In the genomic region with DNA sequence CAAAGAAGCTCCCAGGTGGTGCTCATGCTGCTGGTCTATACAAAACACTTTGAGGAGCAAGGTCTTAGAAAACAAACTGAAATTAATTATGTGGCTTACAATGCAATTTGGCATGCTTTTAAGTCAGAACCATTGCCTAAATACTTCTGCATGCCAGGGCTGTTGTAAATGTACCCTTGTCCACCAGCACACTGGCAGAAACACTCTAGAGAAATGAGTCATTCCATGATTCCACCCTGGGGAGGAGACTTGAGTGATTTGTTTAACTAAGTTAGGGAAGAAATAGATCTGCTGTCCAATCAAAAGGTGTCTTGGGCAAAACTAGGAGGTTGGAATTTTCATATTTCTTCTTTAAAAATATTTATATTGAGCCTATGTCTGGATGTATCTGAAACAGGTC, we compare ENCODE assay signal across 21 cellular contexts. TPM values are rescaled to one million over a fixed set of nuclear protein-coding genes. Genes with fewer than 3 reads are reported as not detected.
DNase-seq lines count a peak whose midpoint lies in the region; ATAC-seq, FAIRE-seq and TF ChIP-seq lines count a peak whose summit lies in the region.
"Had no signal": no experiment of that assay in that cellular context is flagged by ENCODE, and none has a peak within 500 bp of the region (broad histone marks: within the 10 kb centered on the region; RNA-seq: fewer than 3 reads in every experiment).

No MANE protein-coding gene starts in this region.

- no peaks in the 10 kb centered on the region for H3K27me3 ChIP-seq in bronchial epithelial cell (ENCODE audit: control insufficient read depth, insufficient read depth, low read length)
- H3K27me3 ChIP-seq: sigmoid colon, thyroid gland had no signal

- H3K9me3 Mint-ChIP-seq in activated naive CD8-positive, alpha-beta T cell treated with anti-CD3 and anti-CD28 coated beads for 36 hours: no peaks in the 10 kb centered on the region
- H3K9me3 Mint-ChIP-seq in activated T-cell treated with anti-CD3 and anti-CD28 coated beads, Interleukin-2, amount 50 U/mL, for 72 hours: peaks cover 0 to 5% of the 10 kb centered on the region in 2 donors
- H3K9me3 Mint-ChIP-seq: activated T-helper 1 cell treated with anti-CD3 and anti-CD28 coated beads, Interleukin-12 subunit alpha, Interleukin-12 subunit beta, Interleukin-2, Interleukin-4 antibody, amounts not matched to agents 30 ng/mL and 10 ng/mL and 1 ng/mL, durations not matched to agents 14 hours and 24 hours and 36 hours; WTC11 had no signal

- peaks cover 6% of the 10 kb centered on the region for H3K27me3 Mint-ChIP-seq in activated naive CD8-positive, alpha-beta T cell treated with anti-CD3 and anti-CD28 coated beads for 36 hours
- peaks cover 4% of the 10 kb centered on the region for H3K27me3 Mint-ChIP-seq in activated T-cell treated with anti-CD3 and anti-CD28 coated beads, Interleukin-2, amount 50 U/mL, for 72 hours (ENCODE audit: low read depth)
- H3K27me3 Mint-ChIP-seq: B cell had no signal

- no peak overlapping the region for H3K27ac Mint-ChIP-seq in activated naive CD8-positive, alpha-beta T cell treated with anti-CD3 and anti-CD28 coated beads for 36 hours
- H3K27ac Mint-ChIP-seq in activated T-cell treated with anti-CD3 and anti-CD28 coated beads, Interleukin-2, amount 50 U/mL, for 72 hours: no peak overlapping the region
- H3K27ac Mint-ChIP-seq: activated T-helper 1 cell treated with anti-CD3 and anti-CD28 coated beads, Interleukin-12 subunit alpha, Interleukin-12 subunit beta, Interleukin-2, Interleukin-4 antibody, amounts not matched to agents 30 ng/mL and 10 ng/mL and 1 ng/mL, durations not matched to agents 14 hours and 24 hours and 36 hours; B cell; WTC11 had no signal

- no peaks in the 10 kb centered on the region for H3K36me3 ChIP-seq in bronchial epithelial cell (ENCODE audit: control insufficient read depth, insufficient read depth, low read length)
- H3K36me3 ChIP-seq: sigmoid colon, thyroid gland had no signal

- H3K4me3 ChIP-seq in bronchial epithelial cell (ENCODE audit: low read depth, low read length): no peak overlapping the region
- H3K4me3 ChIP-seq: coronary artery, sigmoid colon, thyroid gland had no signal

- no peaks in the 10 kb centered on the region for H3K36me3 Mint-ChIP-seq in activated naive CD8-positive, alpha-beta T cell treated with anti-CD3 and anti-CD28 coated beads for 36 hours
- H3K36me3 Mint-ChIP-seq in activated T-cell treated with anti-CD3 and anti-CD28 coated beads, Interleukin-2, amount 50 U/mL, for 72 hours (ENCODE audit: insufficient read depth in 2 of 2): no peaks in the 10 kb centered on the region

- no peak for ATAC-seq in activated T-cell treated with anti-CD3 and anti-CD28 coated beads, Interleukin-2, amount 50 U/mL, for 72 hours (replicated peaks in 1 of 2)
- ATAC-seq: left lobe of liver, WTC11 had no signal

- H3K4me3 Mint-ChIP-seq in activated naive CD8-positive, alpha-beta T cell treated with anti-CD3 and anti-CD28 coated beads for 36 hours: no peak overlapping the region
- no peak overlapping the region for H3K4me3 Mint-ChIP-seq in activated T-cell treated with anti-CD3 and anti-CD28 coated beads, Interleukin-2, amount 50 U/mL, for 72 hours
- H3K4me3 Mint-ChIP-seq: activated T-helper 1 cell treated with anti-CD3 and anti-CD28 coated beads, Interleukin-12 subunit alpha, Interleukin-12 subunit beta, Interleukin-2, Interleukin-4 antibody, amounts not matched to agents 30 ng/mL and 10 ng/mL and 1 ng/mL, durations not matched to agents 14 hours and 24 hours and 36 hours; B cell; WTC11 had no signal

- no peak for TF ChIP-seq CTCF in bronchial epithelial cell (IDR thresholded peaks at IDR 0.05; ENCODE audit: insufficient read depth, low read length, severe bottlenecking)

- no peak for FAIRE-seq in bronchial epithelial cell (lab: Jason Lieb, UNC)
- FAIRE-seq: H1, RCC 7860 had no signal

- DNase-seq in GM03348 (ENCODE audit: low spot score) (peak; percentile 37), NCI-H226 (peak; percentile 46), bronchial epithelial cell (ENCODE audit: low read depth) (peak; percentile 54), kidney tubule cell (ENCODE audit: low spot score) (peak; percentile 29), iPS-NIHi7 (ENCODE audit: extremely low spot score) (no peak)
- no peak for DNase-seq in activated naive CD8-positive, alpha-beta T cell treated with anti-CD3 and anti-CD28 coated beads for 36 hours
- DNase-seq in activated effector memory CD4-positive, alpha-beta T cell treated with anti-CD3 and anti-CD28 coated beads, Interleukin-2, amount 50 U/mL, for 16 hours: no peak
- DNase-seq in activated T-cell treated with anti-CD3 and anti-CD28 coated beads, Interleukin-2, amount 50 U/mL, for 72 hours: no peak
- DNase-seq: amniotic stem cell, hippocampal formation, NCI-H2081, occipital lobe, sigmoid colon, thyroid gland had no signal

- H3K4me1 Mint-ChIP-seq in activated naive CD8-positive, alpha-beta T cell treated with anti-CD3 and anti-CD28 coated beads for 36 hours: no peaks in the 10 kb centered on the region
- H3K4me1 Mint-ChIP-seq in activated T-cell treated with anti-CD3 and anti-CD28 coated beads, Interleukin-2, amount 50 U/mL, for 72 hours (ENCODE audit: low read depth): no peaks in the 10 kb centered on the region
- H3K4me1 Mint-ChIP-seq: B cell had no signal

RNA-seq across cellular contexts. Expression of a gene that starts 49.4 kb away (rescaled TPM):
- total RNA-seq in bronchial epithelial cell: 1.8 and 2.6 TPM in 2 replicates
- total RNA-seq in activated naive CD8-positive, alpha-beta T cell treated with anti-CD3 and anti-CD28 coated beads for 36 hours: not detected
- total RNA-seq in activated T-cell treated with anti-CD3 and anti-CD28 coated beads, Interleukin-2, amount 50 U/mL, for 72 hours: not detected
- total RNA-seq: activated T-helper 1 cell treated with anti-CD3 and anti-CD28 coated beads, Interleukin-12 subunit alpha, Interleukin-12 subunit beta, Interleukin-2, Interleukin-4 antibody, amounts not matched to agents 30 ng/mL and 10 ng/mL and 1 ng/mL, durations not matched to agents 14 hours and 24 hours and 36 hours; B cell had no signal

Comparison
In these comparisons a context has a peak if more than half of its experiments do, and no peak if none do; other contexts are left out.
1. DNase-seq: peak in GM03348 (single experiment), NCI-H226 (single experiment), bronchial epithelial cell (single experiment) and kidney tubule cell (single experiment); none in iPS-NIHi7 (single experiment), activated naive CD8-positive, alpha-beta T cell treated with anti-CD3 and anti-CD28 coated beads for 36 hours (single experiment), activated effector memory CD4-positive, alpha-beta T cell treated with anti-CD3 and anti-CD28 coated beads, Interleukin-2, amount 50 U/mL, for 16 hours (single experiment) and activated T-cell treated with anti-CD3 and anti-CD28 coated beads, Interleukin-2, amount 50 U/mL, for 72 hours (0 of 2).